8 cellular contexts compared by ENCODE assay signal in the genomic region with DNA sequence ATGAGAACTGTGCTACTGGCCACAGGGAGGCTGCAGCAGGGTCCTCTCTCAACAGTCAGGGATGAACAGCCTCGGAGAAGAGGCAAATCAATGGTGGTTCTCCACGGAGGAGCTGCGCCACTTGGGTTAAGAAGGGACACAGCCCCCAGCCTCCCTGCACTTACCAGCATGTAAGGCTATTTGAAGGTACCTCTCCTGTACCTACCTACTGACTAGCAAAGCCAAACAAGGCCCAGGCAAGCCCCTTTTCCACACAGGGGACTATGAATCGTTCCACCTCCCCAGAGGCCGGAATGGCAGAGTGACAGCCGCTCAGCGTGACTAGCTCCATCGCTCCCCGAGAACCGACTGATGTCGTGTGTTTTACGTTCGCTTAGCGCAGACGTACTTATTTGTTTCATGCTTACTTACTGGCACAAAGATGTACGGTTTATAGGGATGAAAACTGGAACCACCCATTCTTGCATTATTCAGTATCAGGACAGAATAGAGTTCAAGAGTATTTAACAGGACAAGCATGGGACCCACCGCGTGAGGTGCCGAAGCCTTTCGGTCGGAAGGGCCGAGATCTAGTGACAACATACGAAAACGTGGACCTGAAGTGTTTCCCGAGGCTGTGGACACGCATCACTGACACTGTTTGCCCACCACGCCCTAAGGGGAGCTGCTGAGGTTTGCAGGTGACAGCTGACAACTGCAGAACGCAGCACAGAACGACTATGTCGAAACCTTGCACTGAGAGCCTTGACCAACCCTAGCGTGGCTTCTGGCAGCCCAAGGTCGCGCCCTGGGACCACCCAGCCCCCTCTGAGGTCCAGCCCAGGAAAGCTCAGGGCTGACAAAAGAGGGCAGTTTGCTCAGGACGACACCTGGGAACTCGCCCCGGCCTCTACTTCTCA. TPM values are rescaled to one million over a fixed set of nuclear protein-coding genes. Genes with fewer than 3 reads are reported as not detected.
A peak's percentile ranks its signal among the peaks of the same experiment; 100 is the strongest.
DNase-seq lines count a peak whose midpoint lies in the region; ATAC-seq and TF ChIP-seq lines count a peak whose summit lies in the region.

No MANE protein-coding gene starts in this region.

- H3K79me2 ChIP-seq in PC-9 (ENCODE audit: low read depth): peaks cover 15% of the 10 kb centered on the region

- no peaks in the 10 kb centered on the region for H3K27me3 ChIP-seq in PC-9 (ENCODE audit: insufficient read depth, low read depth)

- 0 out of 2 replicates have a peak overlapping the region, but pooled peaks have one; percentile 79 for H2AFZ ChIP-seq in PC-9

- intact Hi-C loops in PC-9 (cut with micrococcal nuclease; ENCODE audit: unreplicated experiment): no loop called here

- H3K9me3 ChIP-seq in PC-9 (ENCODE audit: insufficient read depth, low read depth): no peaks in the 10 kb centered on the region

- H3K4me3 ChIP-seq in GM12865 (ENCODE audit: low read depth, low read length): peak overlapping the region; percentile 76
- peak overlapping the region; percentile 75 for H3K4me3 ChIP-seq in PC-9
- H3K4me3 ChIP-seq in fibroblast of mammary gland (ENCODE audit: control insufficient read depth, low read depth, low read length): peak overlapping the region; percentile 61
- peak overlapping the region; percentile 76 for H3K4me3 ChIP-seq in retinal pigment epithelial cell (ENCODE audit: low read length)

- H3K4me1 ChIP-seq in PC-9 (replicated peaks; ENCODE audit: insufficient read depth): peaks cover 6% of the 10 kb centered on the region; the same call in 1 of the 2 replicates

- CTCF ChIA-PET in PC-9 (lab: Charles Lee): no interaction called here
- CTCF ChIA-PET in GM10248 (lab: Yijun Ruan, JAX): interaction anchor here (1.0 to 2.1 kb wide), 4 partner anchors 8 to 16 kb away, joined by 3 to 11 read pairs (median 4); a partner anchor contains a TSS

- no peaks in the 10 kb centered on the region; the same call in 1 of the 2 replicates for H4K20me1 ChIP-seq in PC-9 (ENCODE audit: insufficient read depth)

- H3K4me2 ChIP-seq in PC-9: peak overlapping the region; percentile 82

- no peak for ATAC-seq in GM21786 (IDR thresholded peaks at IDR 0.05; ENCODE audit: unreplicated experiment)

- no peak for DNase-seq in GM12865 (ENCODE audit: low read depth)
- DNase-seq in PC-9: no peak
- no peak for DNase-seq in fibroblast of mammary gland (ENCODE audit: low read depth)
- DNase-seq in retinal pigment epithelial cell (ENCODE audit: low read depth): no peak
- no peak for DNase-seq in GM10248 (ENCODE audit: extremely low spot score)
- DNase-seq in GOT3 (lab: John Stamatoyannopoulos, UW): no peak
- no peak for DNase-seq in epidermal melanocyte (ENCODE audit: insufficient read length, low spot score)

- no peak overlapping the region for H3K27ac ChIP-seq in PC-9

- TF ChIP-seq CTCF in GM12865 (IDR thresholded peaks at IDR 0.05; ENCODE audit: insufficient read depth, low read depth, low read length, missing control alignments) (no peak), PC-9 (conservative IDR thresholded peaks at IDR 0.05) (no peak), fibroblast of mammary gland (conservative IDR thresholded peaks at IDR 0.05; ENCODE audit: control insufficient read depth, insufficient read depth, low read depth, low read length) (no peak), retinal pigment epithelial cell (conservative IDR thresholded peaks at IDR 0.05; ENCODE audit: low read depth, low read length) (no peak), GM10248 (IDR thresholded peaks at IDR 0.05; ENCODE audit: control extremely low read depth, extremely low read depth, low read depth, missing control alignments) (no peak)

- no peaks in the 10 kb centered on the region for H3F3A ChIP-seq in PC-9 (ENCODE audit: insufficient read depth, low read depth)

- H3K36me3 ChIP-seq in PC-9 (ENCODE audit: low read depth): no peaks in the 10 kb centered on the region

- H3K9me2 ChIP-seq in PC-9 (ENCODE audit: insufficient read depth): no peaks in the 10 kb centered on the region

- POLR2A ChIA-PET in PC-9 (lab: Charles Lee; ENCODE audit: unreplicated experiment) (interaction anchor here (0.5 kb wide), 1 partner anchor 15 kb away, joined by 4 read pairs; a partner anchor contains a TSS), GM10248 (lab: Yijun Ruan, JAX) (interaction anchor here (1.4 kb wide), 1 partner anchor 15 kb away, joined by 6 read pairs; a partner anchor contains a TSS)

- no TSS peak for BruUV-seq in PC-9 (replicated peaks; lab: Mats Ljungman, UMichigan)

RNA-seq across cellular contexts. Expression of a gene that starts 1.0 kb away (rescaled TPM):
- total RNA-seq in PC-9 (2021): 35.0 and 36.8 TPM in 2 replicates

RNA-seq across cellular contexts. Expression of a gene that starts 1.3 kb away (rescaled TPM):
- total RNA-seq in PC-9 (2021): 53.3 and 64.2 TPM in 2 replicates

RNA-seq across cellular contexts. Expression of a gene that starts 15.1 kb away (rescaled TPM):
- 24.4 and 33.4 TPM in 2 replicates for total RNA-seq in PC-9 (2021)

RNA-seq across cellular contexts. Expression of a gene that starts 57.3 kb away (rescaled TPM):
- total RNA-seq in PC-9 (2021): 127 and 130 TPM in 2 replicates
